In genomic region chr13:20492641-20493040, GRCh38 we compare ENCODE assay signal across 1 cellular context.
TF ChIP-seq lines count a peak whose summit lies in the region.

No MANE protein-coding gene starts in this region.

TF ChIP-seq in K562, 482 proteins besides CTCF, POLR2A, EP300 and RAD21 (continued from another document):
- 0 out of 2 replicates have a peak, but pooled peaks have one; percentile 10 for TF ChIP-seq DEAF1 (CRISPR knock-in tag; IDR thresholded peaks at IDR 0.05)
- no peak for TF ChIP-seq POLR2B (IDR thresholded peaks at IDR 0.05; ENCODE audit: low read depth, partially characterized antibody)
- TF ChIP-seq ZBTB40 (IDR thresholded peaks at IDR 0.05) = no peak
- no peak for TF ChIP-seq ZBTB40 (CRISPR knock-in tag; IDR thresholded peaks at IDR 0.05)
- 0 out of 2 replicates have a peak, but pooled peaks have one; percentile 28 for TF ChIP-seq PHF21A (IDR thresholded peaks at IDR 0.05; ENCODE audit: borderline replicate concordance, low read depth)
- no peak for TF ChIP-seq SMARCE1 (IDR thresholded peaks at IDR 0.05)
- TF ChIP-seq KDM2B (CRISPR knock-in tag; IDR thresholded peaks at IDR 0.05) = no peak
- no peak for TF ChIP-seq HDAC8 (tag; IDR thresholded peaks at IDR 0.05)
- TF ChIP-seq ZNF395 (CRISPR knock-in tag; IDR thresholded peaks at IDR 0.05) = no peak
- no peak for TF ChIP-seq CREB5 (CRISPR knock-in tag; IDR thresholded peaks at IDR 0.05)
TF ChIP-seq in K562: peak in this region for 5.
